17 cellular contexts compared by ENCODE assay signal in genomic region chr11:65529475-65530156, GRCh38. TPM values are rescaled to one million over a fixed set of nuclear protein-coding genes. Genes with fewer than 3 reads are reported as not detected.
DNase-seq lines count a peak whose midpoint lies in the region; ATAC-seq and TF ChIP-seq lines count a peak whose summit lies in the region.
"Had no signal": no experiment of that assay in that cellular context is flagged by ENCODE, and none has a peak within 500 bp of the region (broad histone marks: within the 10 kb centered on the region; RNA-seq: fewer than 3 reads in every experiment).

No MANE protein-coding gene starts in this region.

- H3K56ac ChIP-seq in mesendoderm (ENCODE audit: low read length) = no peak overlapping the region

- H2AFZ ChIP-seq in DND-41 (ENCODE audit: low read depth, low read length) = no peak overlapping the region
- no peak overlapping the region for H2AFZ ChIP-seq in mesenchymal stem cell (ENCODE audit: low read depth, low read length)

- H3K36me3 ChIP-seq in BLaER1 treated with 17β-estradiol and CSF1 and Interleukin-3, amounts not matched to agents 10 nM and 100 nM = peaks cover 67 to 83% (median 77%) of the 10 kb centered on the region in 11 experiments
- peaks cover 58% of the 10 kb centered on the region for H3K36me3 ChIP-seq in DND-41 (ENCODE audit: insufficient read depth, low read length)
- peaks cover 74 to 78% of the 10 kb centered on the region in 2 experiments for H3K36me3 ChIP-seq in mesenchymal stem cell (ENCODE audit: control insufficient read depth in 1 of 2, insufficient read depth in 2 of 2, low read depth in 1 of 2, low read length in 2 of 2)
- H3K36me3 ChIP-seq in mesendoderm (ENCODE audit: control insufficient read depth, insufficient read depth, low read length) = peaks cover 12% of the 10 kb centered on the region
- H3K36me3 ChIP-seq: uterus had no signal

- H4K91ac ChIP-seq in mesenchymal stem cell (ENCODE audit: low read length) = no peak overlapping the region

- H3K14ac ChIP-seq in mesenchymal stem cell (ENCODE audit: low read length in 2 of 2) = no peak overlapping the region

- no peaks in the 10 kb centered on the region for H3K9me3 ChIP-seq in BLaER1 treated with 17β-estradiol and CSF1 and Interleukin-3, amounts not matched to agents 10 nM and 100 nM (replicated peaks in 1 of 11)
- no peaks in the 10 kb centered on the region for H3K9me3 ChIP-seq in DND-41 (ENCODE audit: insufficient read depth, low read length, severe bottlenecking)
- no peaks in the 10 kb centered on the region for H3K9me3 ChIP-seq in mesenchymal stem cell (ENCODE audit: control insufficient read depth, low read length)
- H3K9me3 ChIP-seq: esophagus squamous epithelium, sigmoid colon, SJSA1, uterus had no signal

- no peak overlapping the region for H4K8ac ChIP-seq in mesenchymal stem cell (ENCODE audit: low read length)
- H4K8ac ChIP-seq in mesendoderm (ENCODE audit: low read depth, low read length) = no peak overlapping the region

- H3K79me2 ChIP-seq in DND-41 (ENCODE audit: insufficient read depth, low read length) (peaks cover 20% of the 10 kb centered on the region), mesendoderm (ENCODE audit: control insufficient read depth, insufficient read depth, low read length) (peaks cover 5% of the 10 kb centered on the region)

- no peak overlapping the region for H3K4me3 Mint-ChIP-seq in activated naive CD8-positive, alpha-beta T cell treated with anti-CD3 and anti-CD28 coated beads, Interleukin-2, amount 50 U/mL, for 24 hours

- H3K27me3 ChIP-seq in BLaER1 treated with 17β-estradiol and CSF1 and Interleukin-3, amounts not matched to agents 10 nM and 100 nM = no peaks in the 10 kb centered on the region
- H3K27me3 ChIP-seq in DND-41 (ENCODE audit: insufficient read depth, low read length, poor library complexity) (no peaks in the 10 kb centered on the region), mesenchymal stem cell (ENCODE audit: control insufficient read depth in 1 of 2, insufficient read depth in 1 of 2, low read length in 2 of 2) (no peaks in the 10 kb centered on the region), mesendoderm (ENCODE audit: insufficient read depth, low read length, poor library complexity) (no peaks in the 10 kb centered on the region)
- H3K27me3 ChIP-seq: esophagus squamous epithelium, sigmoid colon, SJSA1, uterus had no signal

- H2BK15ac ChIP-seq in mesenchymal stem cell (ENCODE audit: low read depth, poor library complexity, severe bottlenecking) (no peak overlapping the region), mesendoderm (replicated peaks; ENCODE audit: low read depth) (no peak overlapping the region)

- peak overlapping the region in 7 of 11 experiments; percentile 1 to 50 (median 18); a peak in 5 of 22 replicates for H3K9ac ChIP-seq in BLaER1 treated with 17β-estradiol and CSF1 and Interleukin-3, amounts not matched to agents 10 nM and 100 nM
- H3K9ac ChIP-seq in DND-41 (ENCODE audit: low read depth, low read length) (no peak overlapping the region), mesenchymal stem cell (ENCODE audit: low read length) (peak overlapping the region; percentile 4), mesendoderm (ENCODE audit: low read length) (no peak overlapping the region)

- H3K4me1 Mint-ChIP-seq in activated naive CD8-positive, alpha-beta T cell treated with anti-CD3 and anti-CD28 coated beads, Interleukin-2, amount 50 U/mL, for 24 hours = peaks cover 19% of the 10 kb centered on the region

- H3K27ac Mint-ChIP-seq in activated naive CD8-positive, alpha-beta T cell treated with anti-CD3 and anti-CD28 coated beads, Interleukin-2, amount 50 U/mL, for 24 hours = peak overlapping the region; percentile 9

- no peak overlapping the region for H2BK120ac ChIP-seq in mesenchymal stem cell (ENCODE audit: low read depth, low read length)
- no peak overlapping the region for H2BK120ac ChIP-seq in mesendoderm (ENCODE audit: low read depth, low read length)

- TF ChIP-seq CTCF in DND-41 (IDR thresholded peaks at IDR 0.05; ENCODE audit: borderline replicate concordance, extremely low read depth, low read length, poor library complexity, severe bottlenecking) = no peak

- H2BK5ac ChIP-seq in mesenchymal stem cell (ENCODE audit: low read depth, low read length, poor library complexity, severe bottlenecking) = no peak overlapping the region
- no peak overlapping the region for H2BK5ac ChIP-seq in mesendoderm (ENCODE audit: low read length)

- no peak overlapping the region for H3K18ac ChIP-seq in mesenchymal stem cell (ENCODE audit: low read depth in 1 of 2, low read length in 2 of 2)
- no peak overlapping the region for H3K18ac ChIP-seq in mesendoderm (ENCODE audit: low read length)

- peaks cover 28% of the 10 kb centered on the region for H3K36me3 Mint-ChIP-seq in activated naive CD8-positive, alpha-beta T cell treated with anti-CD3 and anti-CD28 coated beads, Interleukin-2, amount 50 U/mL, for 24 hours (ENCODE audit: low read depth)

- peaks cover 10 to 78% (median 33%) of the 10 kb centered on the region in 11 experiments; a peak in 18 of 22 replicates for H4K20me1 ChIP-seq in BLaER1 treated with 17β-estradiol and CSF1 and Interleukin-3, amounts not matched to agents 10 nM and 100 nM
- peaks cover 19% of the 10 kb centered on the region for H4K20me1 ChIP-seq in DND-41 (ENCODE audit: insufficient read depth, low read length)

- no peak overlapping the region for H3K23ac ChIP-seq in mesenchymal stem cell (ENCODE audit: low read length in 2 of 2)
- H3K23ac ChIP-seq in mesendoderm (ENCODE audit: low read length) = no peak overlapping the region

- no peak overlapping the region for H3K4me3 ChIP-seq in BLaER1 treated with 17β-estradiol and CSF1 and Interleukin-3, amounts not matched to agents 10 nM and 100 nM
- no peak overlapping the region for H3K4me3 ChIP-seq in DND-41 (ENCODE audit: low read depth in 1 of 2, low read length in 2 of 2)
- H3K4me3 ChIP-seq in mesenchymal stem cell (ENCODE audit: insufficient read depth in 1 of 2, low read depth in 1 of 2, low read length in 2 of 2) = no peak overlapping the region
- no peak overlapping the region for H3K4me3 ChIP-seq in mesendoderm (ENCODE audit: low read length)
- H3K4me3 ChIP-seq: esophagus squamous epithelium, sigmoid colon, SJSA1, uterus had no signal

- H3K79me1 ChIP-seq in mesenchymal stem cell (replicated peaks; ENCODE audit: low read length, poor library complexity, severe bottlenecking) (peaks cover 42% of the 10 kb centered on the region), mesendoderm (ENCODE audit: low read length) (peaks cover 10% of the 10 kb centered on the region)

- H3K27ac ChIP-seq in BLaER1 treated with 17β-estradiol and CSF1 and Interleukin-3, amounts not matched to agents 10 nM and 100 nM = peak overlapping the region in 4 of 11 experiments; percentile 4 to 36 (median 8); a peak in 5 of 22 replicates
- H3K27ac ChIP-seq in DND-41 (ENCODE audit: low read length) (peak overlapping the region; percentile 3), mesenchymal stem cell (ENCODE audit: low read length, poor library complexity, severe bottlenecking) (no peak overlapping the region), mesendoderm (ENCODE audit: low read depth, low read length) (no peak overlapping the region)
- H3K27ac ChIP-seq: esophagus squamous epithelium, sigmoid colon, SJSA1, uterus had no signal

- H4K5ac ChIP-seq in mesendoderm (ENCODE audit: low read length) = no peak overlapping the region

- no peak for DNase-seq in DND-41
- no peak for DNase-seq in activated naive CD8-positive, alpha-beta T cell treated with anti-CD3 and anti-CD28 coated beads, Interleukin-2, amount 50 U/mL, for 24 hours
- DNase-seq in mesenchymal stem cell = no peak
- DNase-seq in NCI-H2171 (lab: John Stamatoyannopoulos, UW) = no peak
- no peak for DNase-seq in stimulated activated CD4-positive, alpha-beta T cell treated with anti-CD3 and anti-CD28 coated beads, Interleukin-4, amount 100 ng/mL, for 4 hours
- DNase-seq in NCI-H748 treated with DMSO at 0.1 percent for 48 hours (lab: John Stamatoyannopoulos, UW) = no peak
- DNase-seq in mesendoderm = no peak
- DNase-seq: activated CD4-positive, alpha-beta T cell treated with anti-CD3 and anti-CD28 coated beads for 1 hour; caudate nucleus; esophagus squamous epithelium; NCI-H1417 treated with DMSO at 0.1 percent for 48 hours; PC-3; sigmoid colon; T1000; uterus had no signal

- 92% methylated on average over 10 of the region's 10 CpGs for WGBS in mesenchymal stem cell
- no CpG with 5 or more reads among the region's 10 CpGs for WGBS in mesendoderm (ENCODE audit: extremely low coverage, insufficient coverage, low lambda C conversion rate)

- H2BK12ac ChIP-seq in mesenchymal stem cell (ENCODE audit: low read length in 2 of 2) = no peak overlapping the region

- ATAC-seq in DND-41 (ENCODE audit: insufficient read depth, low read depth) = no peak
- no peak for ATAC-seq in activated naive CD8-positive, alpha-beta T cell treated with anti-CD3 and anti-CD28 coated beads, Interleukin-2, amount 50 U/mL, for 24 hours

- no peaks in the 10 kb centered on the region for H3K9me3 Mint-ChIP-seq in activated naive CD8-positive, alpha-beta T cell treated with anti-CD3 and anti-CD28 coated beads, Interleukin-2, amount 50 U/mL, for 24 hours

- peaks cover 16 to 33% (median 27%) of the 10 kb centered on the region in 10 experiments for H3K4me1 ChIP-seq in BLaER1 treated with 17β-estradiol and CSF1 and Interleukin-3, amounts not matched to agents 10 nM and 100 nM
- H3K4me1 ChIP-seq in DND-41 (ENCODE audit: insufficient read depth, low read length) (peaks cover 14% of the 10 kb centered on the region), mesenchymal stem cell (ENCODE audit: control insufficient read depth, insufficient read depth, low read depth, low read length) (peaks cover 26% of the 10 kb centered on the region), mesendoderm (ENCODE audit: control insufficient read depth, low read depth, low read length) (no peaks in the 10 kb centered on the region)

- H2AK5ac ChIP-seq in mesenchymal stem cell (ENCODE audit: low read length, severe bottlenecking) (no peak overlapping the region), mesendoderm (ENCODE audit: low read length) (no peak overlapping the region)

- no peaks in the 10 kb centered on the region for H3K27me3 Mint-ChIP-seq in activated naive CD8-positive, alpha-beta T cell treated with anti-CD3 and anti-CD28 coated beads, Interleukin-2, amount 50 U/mL, for 24 hours

- H3K4me2 ChIP-seq in BLaER1 treated with 17β-estradiol and CSF1 and Interleukin-3, amounts not matched to agents 10 nM and 100 nM = peak overlapping the region in 6 of 11 experiments; percentile 1 to 23 (median 5); a peak in 4 of 22 replicates
- H3K4me2 ChIP-seq in DND-41 (ENCODE audit: insufficient read depth, low read length) (no peak overlapping the region), mesenchymal stem cell (ENCODE audit: low read length, poor library complexity, severe bottlenecking) (no peak overlapping the region), mesendoderm (ENCODE audit: low read length) (no peak overlapping the region)

- H3K4ac ChIP-seq in mesenchymal stem cell (ENCODE audit: low read depth in 1 of 2, low read length in 2 of 2) (no peak overlapping the region), mesendoderm (ENCODE audit: low read depth, low read length) (no peak overlapping the region)

RNA-seq across cellular contexts. Expression of gene SCYL1, which starts 4.7 kb away (rescaled TPM):
- 114 TPM for polyA plus RNA-seq in mesenchymal stem cell (2013, experiment 1 of 2)
- polyA plus RNA-seq in mesenchymal stem cell (2013, experiment 2 of 2) = 115 TPM
- 50.0 TPM for polyA plus RNA-seq in mesendoderm (2013, experiment 1 of 2)
- 51.8 TPM for polyA plus RNA-seq in mesendoderm (2013, experiment 2 of 2)

RNA-seq across cellular contexts. Expression of gene LTBP3, which starts 28.5 kb away (rescaled TPM):
- 52.8 TPM for polyA plus RNA-seq in mesenchymal stem cell (2013, experiment 1 of 2)
- polyA plus RNA-seq in mesenchymal stem cell (2013, experiment 2 of 2) = 46.9 TPM
- 4.6 TPM for polyA plus RNA-seq in mesendoderm (2013, experiment 1 of 2)
- 3.8 TPM for polyA plus RNA-seq in mesendoderm (2013, experiment 2 of 2)

RNA-seq across cellular contexts. Expression of gene MALAT1, which starts 30.8 kb away (rescaled TPM):
- 972 TPM for polyA plus RNA-seq in mesenchymal stem cell (2013, experiment 1 of 2)
- polyA plus RNA-seq in mesenchymal stem cell (2013, experiment 2 of 2) = 756 TPM
- 112 TPM for polyA plus RNA-seq in mesendoderm (2013, experiment 1 of 2)
- 116 TPM for polyA plus RNA-seq in mesendoderm (2013, experiment 2 of 2)

RNA-seq across cellular contexts. Expression of gene ZNRD2, which starts 40.7 kb away (rescaled TPM):
- polyA plus RNA-seq in mesenchymal stem cell (2013, experiment 1 of 2) = 64.9 TPM
- 59.8 TPM for polyA plus RNA-seq in mesenchymal stem cell (2013, experiment 2 of 2)
- 110 TPM for polyA plus RNA-seq in mesendoderm (2013, experiment 1 of 2)
- polyA plus RNA-seq in mesendoderm (2013, experiment 2 of 2) = 113 TPM

RNA-seq across cellular contexts. Expression of gene FAM89B, which starts 42.7 kb away (rescaled TPM):
- polyA plus RNA-seq in mesenchymal stem cell (2013, experiment 1 of 2) = 50.0 TPM
- 53.5 TPM for polyA plus RNA-seq in mesenchymal stem cell (2013, experiment 2 of 2)
- 17.5 TPM for polyA plus RNA-seq in mesendoderm (2013, experiment 1 of 2)
- 17.1 TPM for polyA plus RNA-seq in mesendoderm (2013, experiment 2 of 2)

Comparison
In these comparisons a context has a peak if more than half of its experiments do, and no peak if none do; other contexts are left out.
1. H3K4me2 ChIP-seq: peak in BLaER1 treated with 17β-estradiol and CSF1 and Interleukin-3, amounts not matched to agents 10 nM and 100 nM (6 of 11); none in DND-41 (single experiment), mesenchymal stem cell (single experiment) and mesendoderm (single experiment).
2. H3K9ac ChIP-seq: peak in BLaER1 treated with 17β-estradiol and CSF1 and Interleukin-3, amounts not matched to agents 10 nM and 100 nM (7 of 11) and mesenchymal stem cell (single experiment); none in DND-41 (single experiment) and mesendoderm (single experiment).